20 cellular contexts compared by ENCODE assay signal in the genomic region with DNA sequence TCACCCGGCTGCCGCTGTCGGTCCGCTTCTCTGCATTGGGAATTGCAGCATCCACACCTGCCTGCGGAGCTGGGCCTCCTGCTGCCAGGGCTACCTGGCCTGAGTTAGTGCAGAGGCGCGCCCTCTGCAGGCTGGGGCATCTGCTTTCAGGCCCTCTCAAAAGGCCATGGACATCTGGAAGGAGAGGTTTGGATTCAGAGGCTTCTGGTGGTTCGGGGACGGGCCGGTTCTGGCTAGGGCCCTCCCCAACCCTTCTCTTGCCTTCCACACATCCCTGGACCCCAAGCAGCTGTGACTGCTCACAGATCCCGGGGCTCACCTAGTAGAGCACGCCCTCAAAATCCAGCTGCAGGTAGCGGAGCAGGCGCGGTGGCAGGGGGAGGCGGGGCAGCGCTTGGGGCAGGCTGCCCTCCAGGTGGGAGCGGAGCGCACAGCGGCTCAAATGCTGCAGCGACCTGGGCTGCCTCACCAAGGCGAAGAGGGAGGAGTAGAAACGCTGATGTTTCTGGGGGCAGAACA. TPM values are rescaled to one million over a fixed set of nuclear protein-coding genes. Genes with fewer than 3 reads are reported as not detected.
DNase-seq lines count a peak whose midpoint lies in the region; ATAC-seq and TF ChIP-seq lines count a peak whose summit lies in the region.
"Had no signal": no experiment of that assay in that cellular context is flagged by ENCODE, and none has a peak within 500 bp of the region (broad histone marks: within the 10 kb centered on the region; RNA-seq: fewer than 3 reads in every experiment).

No MANE protein-coding gene starts in this region.

- CTCF ChIA-PET in HCT116 (lab: Charles Lee) = no interaction called here

- H3K9me3 Mint-ChIP-seq in osteocyte (ENCODE audit: unreplicated experiment) = no peaks in the 10 kb centered on the region
- H3K9me3 Mint-ChIP-seq: activated naive CD8-positive, alpha-beta T cell treated with anti-CD3 and anti-CD28 coated beads, Interleukin-2, amount 10 ng/mL, durations not matched to agents 7 days and 5 days; dendritic cell treated with granulocyte-macrophage colony-stimulating factor and Interleukin-4, amounts not matched to agents 40 ng/mL and 50 ng/mL, for 4 days had no signal

- H4K20me1 ChIP-seq in HCT116 (ENCODE audit: insufficient read depth) = no peaks in the 10 kb centered on the region

- no peaks in the 10 kb centered on the region for H3K4me1 Mint-ChIP-seq in osteocyte (ENCODE audit: unreplicated experiment)

- no peak for DNase-seq in HCT116 (ENCODE audit: low read depth, low spot score)
- peak; percentile 77 for DNase-seq in osteocyte (ENCODE audit: extremely low spot score, unreplicated experiment)
- DNase-seq in effector CD4-positive, alpha-beta T cell = no peak
- DNase-seq in NK-92 treated with Interleukin-12 subunit alpha and Interleukin-12 subunit beta, amount 100 ng/mL, for 24 hours (lab: John Stamatoyannopoulos, UW) = no peak
- DNase-seq: activated CD4-positive, alpha-beta T cell treated with anti-CD3 and anti-CD28 coated beads, Interleukin-2, amount 50 U/mL, for 4 hours; activated naive CD8-positive, alpha-beta T cell treated with anti-CD3 and anti-CD28 coated beads, Interleukin-2, amount 10 ng/mL, durations not matched to agents 7 days and 5 days; BE2C; brain microvascular endothelial cell; DMS 273 treated with DMSO at 0.1 percent for 48 hours; mesenchymal stem cell; MV-4-11; NCI-H2081; NCI-H526 treated with DMSO at 0.1 percent for 48 hours; nephron progenitor cell; stimulated activated naive CD4-positive, alpha-beta T cell had no signal

- peaks cover 0 to 8% of the 10 kb centered on the region in 2 experiments; a peak in 1 of 4 replicates for H3K9me3 ChIP-seq in HCT116 (ENCODE audit: control insufficient read depth in 1 of 2, insufficient read depth in 1 of 2, low read depth in 1 of 2, low read length in 2 of 2)
- H3K9me3 ChIP-seq: BE2C, upper lobe of left lung had no signal

- TF ChIP-seq CTCF in HCT116 (IDR thresholded peaks at IDR 0.05 in 2 of 3, conservative IDR thresholded peaks at IDR 0.05 in 1 of 3; ENCODE audit: borderline replicate concordance in 1 of 3, insufficient read depth in 1 of 3, low read depth in 2 of 3, low read length in 2 of 3) = peak in 2 of 3 experiments; percentile 11 to 13; a peak in 1 of 6 replicates
- peak; percentile 22; the same call in 1 of the 2 replicates for TF ChIP-seq CTCF in VCaP (conservative IDR thresholded peaks at IDR 0.05)
- TF ChIP-seq CTCF in osteocyte (IDR thresholded peaks at IDR 0.05) = no peak

- no peaks in the 10 kb centered on the region for H3K4me1 ChIP-seq in HCT116 (ENCODE audit: control insufficient read depth in 1 of 2, insufficient read depth in 2 of 2, low read length in 2 of 2)
- H3K4me1 ChIP-seq: BE2C had no signal

- no peak for TF ChIP-seq POLR2A in HCT116 (IDR thresholded peaks at IDR 0.05; ENCODE audit: borderline replicate concordance, extremely low read depth, insufficient read depth, insufficient read length)

- no peak overlapping the region for H3K27ac Mint-ChIP-seq in osteocyte (ENCODE audit: unreplicated experiment)
- H3K27ac Mint-ChIP-seq: activated naive CD8-positive, alpha-beta T cell treated with anti-CD3 and anti-CD28 coated beads, Interleukin-2, amount 10 ng/mL, durations not matched to agents 7 days and 5 days; dendritic cell treated with granulocyte-macrophage colony-stimulating factor and Interleukin-4, amounts not matched to agents 40 ng/mL and 50 ng/mL, for 4 days had no signal

- POLR2A ChIA-PET in HCT116 (lab: Charles Lee) = no interaction called here

- H3K9ac ChIP-seq in HCT116 (ENCODE audit: low read length) = no peak overlapping the region

- no peak overlapping the region for H3K4me2 ChIP-seq in HCT116 (ENCODE audit: low read length)

- no peaks in the 10 kb centered on the region for H3K79me2 ChIP-seq in HCT116 (ENCODE audit: insufficient read depth, low read length)

- H3K27me3 ChIP-seq in HCT116 (ENCODE audit: insufficient read depth, low read length) = no peaks in the 10 kb centered on the region
- H3K27me3 ChIP-seq: upper lobe of left lung had no signal

- H2AFZ ChIP-seq in HCT116 (ENCODE audit: low read depth, low read length, poor library complexity, severe bottlenecking) = no peak overlapping the region

- H3K4me3 Mint-ChIP-seq in osteocyte (ENCODE audit: unreplicated experiment) = no peak overlapping the region
- H3K4me3 Mint-ChIP-seq: activated naive CD8-positive, alpha-beta T cell treated with anti-CD3 and anti-CD28 coated beads, Interleukin-2, amount 10 ng/mL, durations not matched to agents 7 days and 5 days; dendritic cell treated with granulocyte-macrophage colony-stimulating factor and Interleukin-4, amounts not matched to agents 40 ng/mL and 50 ng/mL, for 4 days had no signal

- H3K9me2 ChIP-seq in HCT116 (ENCODE audit: insufficient read depth) = no peaks in the 10 kb centered on the region

- H3K36me3 ChIP-seq in HCT116 (ENCODE audit: control insufficient read depth in 1 of 2, insufficient read depth in 2 of 2, low read length in 2 of 2) = no peaks in the 10 kb centered on the region
- H3K36me3 ChIP-seq: BE2C, brain microvascular endothelial cell, upper lobe of left lung had no signal

- RAD21 ChIA-PET in HCT116 (lab: Charles Lee; ENCODE audit: low non-redundant PET in 1 of 2, low total read pairs in 2 of 2, uncharacterized antibody in 2 of 2, unreplicated experiment in 2 of 2) = no interaction called here

- no peak for TF ChIP-seq RAD21 in HCT116 (IDR thresholded peaks at IDR 0.05; ENCODE audit: low read depth)

- no peak for ATAC-seq in HCT116
- ATAC-seq: esophagus mucosa had no signal

- peaks cover 61% of the 10 kb centered on the region for H3K27me3 Mint-ChIP-seq in osteocyte (ENCODE audit: unreplicated experiment)

- no peak overlapping the region for H3K27ac ChIP-seq in HCT116 (ENCODE audit: low read depth, low read length)
- H3K27ac ChIP-seq in VCaP = no peak overlapping the region
- H3K27ac ChIP-seq: brain microvascular endothelial cell, upper lobe of left lung had no signal

- intact Hi-C loops in HCT116 (cut with micrococcal nuclease) = no loop called here

- no peak overlapping the region for H3K4me3 ChIP-seq in HCT116 (replicated peaks in 1 of 2; ENCODE audit: low read depth in 1 of 2, low read length in 2 of 2)
- H3K4me3 ChIP-seq: upper lobe of left lung had no signal

- no peaks in the 10 kb centered on the region for H3K36me3 Mint-ChIP-seq in osteocyte (ENCODE audit: unreplicated experiment)
- H3K36me3 Mint-ChIP-seq: activated naive CD8-positive, alpha-beta T cell treated with anti-CD3 and anti-CD28 coated beads, Interleukin-2, amount 10 ng/mL, durations not matched to agents 7 days and 5 days had no signal

- no TSS peak for BruUV-seq in HCT116 (replicated peaks; lab: Mats Ljungman, UMichigan)

TF ChIP-seq in HCT116, 20 proteins besides CTCF, POLR2A, EP300 and RAD21:
- TF ChIP-seq SRF (IDR thresholded peaks at IDR 0.05; ENCODE audit: low read depth) (no peak), EZH2 (IDR thresholded peaks at IDR 0.05) (no peak), ZFX (IDR thresholded peaks at IDR 0.05) (no peak), POLR2AphosphoS5 (IDR thresholded peaks at IDR 0.05; ENCODE audit: low read depth, low read length) (no peak), EZH2phosphoT487 (IDR thresholded peaks at IDR 0.05; ENCODE audit: borderline replicate concordance) (no peak)
- TF ChIP-seq, protein P1, sequence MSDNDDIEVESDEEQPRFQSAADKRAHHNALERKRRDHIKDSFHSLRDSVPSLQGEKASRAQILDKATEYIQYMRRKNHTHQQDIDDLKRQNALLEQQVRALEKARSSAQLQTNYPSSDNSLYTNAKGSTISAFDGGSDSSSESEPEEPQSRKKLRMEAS (IDR thresholded peaks at IDR 0.05) = no peak

RNA-seq across cellular contexts. Expression of a gene that starts 8.4 kb away (rescaled TPM):
- total RNA-seq in HCT116 (2021; ENCODE audit: unreplicated experiment) = 0.86 TPM
- 0.39 and 0.75 TPM in 2 replicates for polyA plus RNA-seq in HCT116 (2012)
- not detected in 2 replicates for total RNA-seq in osteocyte
- total RNA-seq: activated naive CD8-positive, alpha-beta T cell treated with anti-CD3 and anti-CD28 coated beads, Interleukin-2, amount 10 ng/mL, durations not matched to agents 7 days and 5 days; esophagus mucosa; glomerular endothelial cell; upper lobe of left lung had no signal

RNA-seq across cellular contexts. Expression of a gene that starts 11.2 kb away (rescaled TPM):
- total RNA-seq in HCT116 (2021; ENCODE audit: unreplicated experiment) (not detected), osteocyte (not detected in 2 replicates)
- not detected in 2 replicates for polyA plus RNA-seq in HCT116 (2012)
- total RNA-seq: activated naive CD8-positive, alpha-beta T cell treated with anti-CD3 and anti-CD28 coated beads, Interleukin-2, amount 10 ng/mL, durations not matched to agents 7 days and 5 days; esophagus mucosa; glomerular endothelial cell; upper lobe of left lung had no signal

RNA-seq across cellular contexts. Expression of a gene that starts 34.4 kb away (rescaled TPM):
- total RNA-seq in HCT116 (2021; ENCODE audit: unreplicated experiment) (0.69 TPM), osteocyte (1.1 TPM in 1 of 2 replicates, not detected in the other)
- not detected in 2 replicates for polyA plus RNA-seq in HCT116 (2012)
- total RNA-seq: esophagus mucosa, glomerular endothelial cell, upper lobe of left lung had no signal

RNA-seq across cellular contexts. Expression of a gene that starts 51.2 kb away (rescaled TPM):
- total RNA-seq in HCT116 (2021; ENCODE audit: unreplicated experiment) (63.7 TPM), osteocyte (43.9 and 47.5 TPM in 2 replicates)
- 29.9 and 39.4 TPM in 2 replicates for polyA plus RNA-seq in HCT116 (2012)

RNA-seq across cellular contexts. Expression of a gene that starts 56.4 kb away (rescaled TPM):
- 19.5 TPM for total RNA-seq in HCT116 (2021; ENCODE audit: unreplicated experiment)
- polyA plus RNA-seq in HCT116 (2012) = 7.6 and 8.2 TPM in 2 replicates
- total RNA-seq in osteocyte = 89.5 and 93.2 TPM in 2 replicates
